ENCODE assay signal across 9 cellular contexts in the genomic region with DNA sequence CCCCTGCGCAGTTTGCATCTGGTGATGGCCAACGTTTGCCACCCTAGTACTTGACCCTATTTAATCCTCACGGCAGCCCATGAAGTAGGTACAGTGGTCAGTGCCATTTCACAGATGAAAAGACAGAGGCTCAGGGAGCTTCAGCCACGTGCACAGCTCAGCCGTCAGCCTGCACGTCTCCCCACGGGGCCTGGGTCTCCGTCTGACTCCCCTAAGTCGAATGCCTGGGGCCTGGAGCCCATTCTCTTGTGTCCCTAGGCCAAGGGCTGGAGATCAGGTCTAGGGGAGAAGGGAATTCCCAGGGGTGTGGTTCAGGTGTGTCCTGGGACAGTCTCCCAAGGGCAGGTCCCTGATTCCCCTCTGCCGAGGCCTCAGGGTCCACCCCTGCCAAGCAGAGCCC. TPM values are rescaled to one million over a fixed set of nuclear protein-coding genes. Genes with fewer than 3 reads are reported as not detected.
A peak's percentile ranks its signal among the peaks of the same experiment; 100 is the strongest.
DNase-seq lines count a peak whose midpoint lies in the region; ATAC-seq and TF ChIP-seq lines count a peak whose summit lies in the region.
"Not testable (repeated sequence)": the region's sequence is repeated elsewhere in the genome, so short reads cannot be mapped to it uniquely, and the experiment has no call there.
"Had no signal": no experiment of that assay in that cellular context is flagged by ENCODE, and none has a peak within 500 bp of the region (broad histone marks: within the 10 kb centered on the region; RNA-seq: fewer than 3 reads in every experiment).

No MANE protein-coding gene starts in this region.

- H3K27me3 ChIP-seq in Karpas-422 (ENCODE audit: low read length); SU-DHL-6 (ENCODE audit: low read length); hepatocyte: not testable (repeated sequence)

- H3K27ac ChIP-seq in Karpas-422 (ENCODE audit: low read length): peak overlapping the region; percentile 80
- peak overlapping the region; percentile 78 for H3K27ac ChIP-seq in SU-DHL-6 (ENCODE audit: low read depth, low read length)
- H3K27ac ChIP-seq in hepatocyte: not testable (repeated sequence)

- H3K4me3 ChIP-seq in Karpas-422 (ENCODE audit: low read length); SU-DHL-6 (ENCODE audit: insufficient read depth, low read length, poor library complexity, severe bottlenecking); hepatocyte: not testable (repeated sequence)

- not testable (repeated sequence) for H3K4me2 ChIP-seq in Karpas-422 (ENCODE audit: low read depth, low read length, poor library complexity, severe bottlenecking); SU-DHL-6 (ENCODE audit: low read depth, low read length, poor library complexity, severe bottlenecking); hepatocyte

- not testable (repeated sequence) for H3K36me3 Mint-ChIP-seq in CD14-positive monocyte; dendritic cell treated with granulocyte-macrophage colony-stimulating factor and Interleukin-4, amounts not matched to agents 40 ng/mL and 50 ng/mL, for 4 days (ENCODE audit: low read depth); stimulated activated naive B cell treated with anti-CD40 and anti-IgM and Interleukin-4, amounts not matched to agents 10 μg/mL and 1 μg/mL and 100 μg/mL, for 72 hours

- not testable (repeated sequence) for H3K27me3 Mint-ChIP-seq in CD14-positive monocyte (ENCODE audit: low read depth in 3 of 3); dendritic cell treated with granulocyte-macrophage colony-stimulating factor and Interleukin-4, amounts not matched to agents 40 ng/mL and 50 ng/mL, for 4 days; stimulated activated naive B cell treated with anti-CD40 and anti-IgM and Interleukin-4, amounts not matched to agents 10 μg/mL and 1 μg/mL and 100 μg/mL, for 72 hours

- not testable (repeated sequence) for H3K79me2 ChIP-seq in Karpas-422 (ENCODE audit: low read length); SU-DHL-6 (ENCODE audit: insufficient read depth, low read length); hepatocyte

- not testable (repeated sequence) for ATAC-seq in stimulated activated naive B cell treated with anti-CD40 and anti-IgM and Interleukin-4, amounts not matched to agents 10 μg/mL and 1 μg/mL and 100 μg/mL, for 72 hours (replicated peaks)

- TF ChIP-seq CTCF in CD14-positive monocyte (IDR thresholded peaks at IDR 0.05); SU-DHL-6 (IDR thresholded peaks at IDR 0.05; ENCODE audit: insufficient read depth, low read length, poor library complexity, severe bottlenecking); hepatocyte (IDR thresholded peaks at IDR 0.05; ENCODE audit: poor library complexity): not testable (repeated sequence)

- 0 out of 2 replicates have a peak overlapping the region, but pooled peaks have one; percentile 45 for H3K9ac ChIP-seq in Karpas-422 (ENCODE audit: low read length)
- H3K9ac ChIP-seq in SU-DHL-6 (ENCODE audit: low read length): not testable (repeated sequence)

- not testable (repeated sequence) for H3K4me1 ChIP-seq in Karpas-422 (ENCODE audit: low read length); hepatocyte (ENCODE audit: insufficient read depth)

- not testable (repeated sequence) for H2AFZ ChIP-seq in Karpas-422 (ENCODE audit: low read length); SU-DHL-6 (ENCODE audit: low read depth, low read length, severe bottlenecking); hepatocyte

- H3K9me2 ChIP-seq in Karpas-422 (replicated peaks; ENCODE audit: insufficient read depth, low read length); SU-DHL-6 (replicated peaks; ENCODE audit: insufficient read depth, low read length); hepatocyte (replicated peaks; ENCODE audit: insufficient read depth): not testable (repeated sequence)

- not testable (repeated sequence) for DNase-seq in CD14-positive monocyte (ENCODE audit: low spot score); stimulated activated naive B cell treated with anti-CD40 and anti-IgM and Interleukin-4, amounts not matched to agents 10 μg/mL and 1 μg/mL and 100 μg/mL, for 72 hours
- peak; percentile 41 for DNase-seq in Karpas-422
- DNase-seq in hepatocyte (ENCODE audit: low spot score): peak; percentile 1
- peak; percentile 1 for DNase-seq in myocyte (ENCODE audit: low read depth)

- WGBS in hepatocyte (ENCODE audit: low lambda C conversion rate, missing lambda C conversion rate): 87% methylated on average over 10 of the region's 10 CpGs

- H3K9me3 ChIP-seq in Karpas-422 (ENCODE audit: low read length); SU-DHL-6 (ENCODE audit: insufficient read depth, low read length); hepatocyte (ENCODE audit: low read depth): not testable (repeated sequence)

- H3K4me3 Mint-ChIP-seq in CD14-positive monocyte; dendritic cell treated with granulocyte-macrophage colony-stimulating factor and Interleukin-4, amounts not matched to agents 40 ng/mL and 50 ng/mL, for 4 days; stimulated activated naive B cell treated with anti-CD40 and anti-IgM and Interleukin-4, amounts not matched to agents 10 μg/mL and 1 μg/mL and 100 μg/mL, for 72 hours: not testable (repeated sequence)

- intact Hi-C loops in CD14-positive monocyte (cut with micrococcal nuclease); dendritic cell treated with granulocyte-macrophage colony-stimulating factor and Interleukin-4, amounts not matched to agents 40 ng/mL and 50 ng/mL, for 4 days (cut with micrococcal nuclease): not testable (repeated sequence)

- H3F3A ChIP-seq in SU-DHL-6 (ENCODE audit: insufficient read depth): not testable (repeated sequence)

- H3K9me3 Mint-ChIP-seq in CD14-positive monocyte; dendritic cell treated with granulocyte-macrophage colony-stimulating factor and Interleukin-4, amounts not matched to agents 40 ng/mL and 50 ng/mL, for 4 days; stimulated activated naive B cell treated with anti-CD40 and anti-IgM and Interleukin-4, amounts not matched to agents 10 μg/mL and 1 μg/mL and 100 μg/mL, for 72 hours: not testable (repeated sequence)

- not testable (repeated sequence) for H4K20me1 ChIP-seq in Karpas-422 (ENCODE audit: insufficient read depth, low read depth, low read length); SU-DHL-6 (ENCODE audit: low read depth, low read length); hepatocyte (ENCODE audit: insufficient read depth, poor library complexity, severe bottlenecking)

- peak overlapping the region in 4 of 7 donors; percentile 33 to 83 (median 60) for H3K27ac Mint-ChIP-seq in CD14-positive monocyte
- H3K27ac Mint-ChIP-seq in dendritic cell treated with granulocyte-macrophage colony-stimulating factor and Interleukin-4, amounts not matched to agents 40 ng/mL and 50 ng/mL, for 4 days: peak overlapping the region; percentile 80
- H3K27ac Mint-ChIP-seq in stimulated activated naive B cell treated with anti-CD40 and anti-IgM and Interleukin-4, amounts not matched to agents 10 μg/mL and 1 μg/mL and 100 μg/mL, for 72 hours: peak overlapping the region; percentile 62

- H3K4me1 Mint-ChIP-seq in CD14-positive monocyte; dendritic cell treated with granulocyte-macrophage colony-stimulating factor and Interleukin-4, amounts not matched to agents 40 ng/mL and 50 ng/mL, for 4 days (ENCODE audit: low read depth); stimulated activated naive B cell treated with anti-CD40 and anti-IgM and Interleukin-4, amounts not matched to agents 10 μg/mL and 1 μg/mL and 100 μg/mL, for 72 hours: not testable (repeated sequence)

- H3K36me3 ChIP-seq in Karpas-422 (ENCODE audit: insufficient read depth, low read length); SU-DHL-6 (ENCODE audit: low read length); hepatocyte (replicated peaks; ENCODE audit: insufficient read depth, low read depth): not testable (repeated sequence)

RNA-seq across cellular contexts. Expression of a gene that starts 6.8 kb away (rescaled TPM):
- 100 to 1,000 TPM; 489 to 508 TPM for polyA plus RNA-seq in CD14-positive monocyte
- 218 and 368 TPM in 2 replicates for total RNA-seq in Karpas-422 (2014; rRNA removed; shearing (Covaris generic); ENCODE audit: low replicate concordance)
- not detected in 2 replicates for total RNA-seq in hepatocyte
- 0.42 and 1.2 TPM in 2 replicates for polyA plus RNA-seq in hepatocyte
- total RNA-seq in myocyte: not detected in 2 replicates
- polyA plus RNA-seq in myocyte (2012): 0.10 TPM
- total RNA-seq: A673, M059J had no signal

Comparison
In these comparisons a context has a peak if more than half of its experiments do, and no peak if none do; other contexts are left out.
1. RNA of a gene that starts 6.8 kb away (total RNA-seq): 218 to 368 TPM in Karpas-422; not detected in hepatocyte and not detected in myocyte; every median in the first group is over 100 times any median in the second.
2. Peak in every context shown above with its lines, with median percentiles within 50 percentile points of each other: H3K27ac Mint-ChIP-seq.